In the genomic region with DNA sequence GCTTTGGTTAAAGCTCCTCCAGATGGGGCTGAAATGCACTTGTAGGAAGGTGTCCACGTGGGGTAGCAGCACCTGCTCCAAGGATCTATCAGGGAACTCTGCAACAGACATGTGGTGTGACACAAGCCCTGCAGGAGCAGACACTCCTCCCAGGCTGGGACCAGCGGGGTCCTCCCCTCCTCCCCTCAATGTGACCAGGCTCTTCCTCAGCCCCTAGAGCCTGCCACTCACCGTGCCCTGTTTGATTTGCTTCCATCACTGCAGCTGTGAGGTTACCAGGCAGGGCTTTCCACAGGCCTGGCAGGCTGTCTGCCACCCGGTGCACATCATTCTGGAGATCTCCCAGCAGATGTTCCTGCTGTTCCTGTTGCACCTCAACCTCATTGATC, we compare ENCODE assay signal across 19 cellular contexts. TPM values are rescaled to one million over a fixed set of nuclear protein-coding genes. Genes with fewer than 3 reads are reported as not detected.
A peak's percentile ranks its signal among the peaks of the same experiment; 100 is the strongest.
DNase-seq lines count a peak whose midpoint lies in the region; ATAC-seq and TF ChIP-seq lines count a peak whose summit lies in the region.
"Had no signal": no experiment of that assay in that cellular context is flagged by ENCODE, and none has a peak within 500 bp of the region (broad histone marks: within the 10 kb centered on the region; RNA-seq: fewer than 3 reads in every experiment).

No MANE protein-coding gene starts in this region.

- no peak for TF ChIP-seq CTCF in colonic mucosa (IDR thresholded peaks at IDR 0.05)
- no peak for TF ChIP-seq CTCF in neural progenitor cell (IDR thresholded peaks at IDR 0.05)

- CTCF ChIA-PET in activated naive CD4-positive, alpha-beta T cell treated with anti-CD3 and anti-CD28 coated beads, Interleukin-2, amount 10 ng/mL, durations not matched to agents 7 days and 5 days (lab: Charles Lee): interaction anchor here (0.8 to 3.2 kb wide), 2 partner anchors 12 to 22 kb away, joined by 3 to 14 read pairs; no protein-coding TSS in a partner anchor

- no peaks in the 10 kb centered on the region for H3K79me2 ChIP-seq in neural progenitor cell (ENCODE audit: low read depth)

- no peaks in the 10 kb centered on the region for H3K4me1 ChIP-seq in colonic mucosa
- H3K4me1 ChIP-seq in neural progenitor cell: peaks cover 4% of the 10 kb centered on the region
- H3K4me1 ChIP-seq: BLaER1, SJCRH30 had no signal

- H3K4me3 Mint-ChIP-seq in activated naive CD4-positive, alpha-beta T cell treated with anti-CD3 and anti-CD28 coated beads, Interleukin-2, amount 10 ng/mL, durations not matched to agents 7 days and 5 days: no peak overlapping the region
- H3K4me3 Mint-ChIP-seq in neural progenitor cell: no peak overlapping the region
- H3K4me3 Mint-ChIP-seq: CD4-positive, alpha-beta memory T cell had no signal

- H3K9me3 ChIP-seq in colonic mucosa: no peaks in the 10 kb centered on the region
- H3K9me3 ChIP-seq in neural progenitor cell (ENCODE audit: low read depth): no peaks in the 10 kb centered on the region
- H3K9me3 ChIP-seq: A549, SJCRH30 had no signal

- H3K27ac ChIP-seq in colonic mucosa (no peak overlapping the region), neural progenitor cell (no peak overlapping the region), caudate nucleus (ENCODE audit: low read depth, low read length) (no peak overlapping the region)
- H3K27ac ChIP-seq: A549, BLaER1, KMS-11, SJCRH30 had no signal

- H3K36me3 ChIP-seq in colonic mucosa (no peaks in the 10 kb centered on the region), neural progenitor cell (no peaks in the 10 kb centered on the region)
- H3K36me3 ChIP-seq: BLaER1, SJCRH30 had no signal

- H3K4me2 ChIP-seq in neural progenitor cell: no peak overlapping the region
- H3K4me2 ChIP-seq: A549, BLaER1, KMS-11 had no signal

- intact Hi-C loops in colonic mucosa (cut with DNase I): no loop called here

- H3K27me3 ChIP-seq in colonic mucosa (no peaks in the 10 kb centered on the region), neural progenitor cell (no peaks in the 10 kb centered on the region)
- H3K27me3 ChIP-seq: BLaER1, SJCRH30 had no signal

- H3F3A ChIP-seq in neural progenitor cell (ENCODE audit: low read depth): no peaks in the 10 kb centered on the region

- H3K9ac ChIP-seq in colonic mucosa (ENCODE audit: low read depth in 2 of 2, low read length in 2 of 2) (no peak overlapping the region), neural progenitor cell (no peak overlapping the region)
- H3K9ac ChIP-seq: BLaER1, KMS-11 had no signal

- no peak overlapping the region for H3K27ac Mint-ChIP-seq in activated naive CD4-positive, alpha-beta T cell treated with anti-CD3 and anti-CD28 coated beads, Interleukin-2, amount 10 ng/mL, durations not matched to agents 7 days and 5 days
- peak overlapping the region; percentile 72 for H3K27ac Mint-ChIP-seq in neural progenitor cell

- peak; percentile 14 for DNase-seq in activated naive CD4-positive, alpha-beta T cell treated with anti-CD3 and anti-CD28 coated beads, Interleukin-2, amount 10 ng/mL, durations not matched to agents 7 days and 5 days
- no peak for DNase-seq in activated naive CD4-positive, alpha-beta T cell (lab: John Stamatoyannopoulos, UW)
- DNase-seq in colonic mucosa (peak; percentile 12), neural progenitor cell (ENCODE audit: low spot score) (no peak), NCI-H128 (lab: John Stamatoyannopoulos, UW; ENCODE audit: unreplicated experiment) (no peak), caudate nucleus (lab: John Stamatoyannopoulos, UW) (no peak)
- DNase-seq: CD4-positive, alpha-beta memory T cell; GF-D8; H7; NCI-H1417 treated with DMSO at 0.1 percent for 48 hours; NCI-H187 treated with DMSO at 0.1 percent for 48 hours; NCI-H2227 treated with DMSO at 0.1 percent for 48 hours; NCI-H510A treated with DMSO at 0.1 percent for 48 hours; NCI-H82; SJCRH30 had no signal

- no peak for ATAC-seq in GM18909 (IDR thresholded peaks at IDR 0.05; ENCODE audit: poor library complexity, unreplicated experiment)
- ATAC-seq: A549 had no signal

- no peaks in the 10 kb centered on the region for H3K36me3 Mint-ChIP-seq in activated naive CD4-positive, alpha-beta T cell treated with anti-CD3 and anti-CD28 coated beads, Interleukin-2, amount 10 ng/mL, durations not matched to agents 7 days and 5 days
- H3K36me3 Mint-ChIP-seq in neural progenitor cell: no peaks in the 10 kb centered on the region

- no peaks in the 10 kb centered on the region for H4K20me1 ChIP-seq in neural progenitor cell (ENCODE audit: low read depth)
- H4K20me1 ChIP-seq: BLaER1 had no signal

- H3K27me3 Mint-ChIP-seq in activated naive CD4-positive, alpha-beta T cell treated with anti-CD3 and anti-CD28 coated beads, Interleukin-2, amount 10 ng/mL, durations not matched to agents 7 days and 5 days: peaks cover 13% of the 10 kb centered on the region
- H3K27me3 Mint-ChIP-seq in neural progenitor cell (ENCODE audit: insufficient read depth, low read depth): peaks cover 8% of the 10 kb centered on the region

- H3K4me1 Mint-ChIP-seq in activated naive CD4-positive, alpha-beta T cell treated with anti-CD3 and anti-CD28 coated beads, Interleukin-2, amount 10 ng/mL, durations not matched to agents 7 days and 5 days: peaks cover 37% of the 10 kb centered on the region
- peaks cover 8% of the 10 kb centered on the region for H3K4me1 Mint-ChIP-seq in neural progenitor cell

- no peaks in the 10 kb centered on the region for H3K9me3 Mint-ChIP-seq in activated naive CD4-positive, alpha-beta T cell treated with anti-CD3 and anti-CD28 coated beads, Interleukin-2, amount 10 ng/mL, durations not matched to agents 7 days and 5 days
- no peaks in the 10 kb centered on the region for H3K9me3 Mint-ChIP-seq in neural progenitor cell

- H3K4me3 ChIP-seq in colonic mucosa (no peak overlapping the region), neural progenitor cell (no peak overlapping the region)
- H3K4me3 ChIP-seq: A549, BLaER1, SJCRH30 had no signal

- no peak overlapping the region for H2AFZ ChIP-seq in neural progenitor cell (replicated peaks)

RNA-seq across cellular contexts. Expression of a gene that starts 13.4 kb away (rescaled TPM):
- total RNA-seq in colonic mucosa (1 to 10 TPM; 3.4 to 7.4 TPM), neural progenitor cell (ENCODE audit: low replicate concordance) (0.28 and 1.4 TPM in 2 replicates)

RNA-seq across cellular contexts. Expression of a gene that starts 14.4 kb away (rescaled TPM):
- total RNA-seq in colonic mucosa (1 to 10 TPM; 2.6 to 6.6 TPM), neural progenitor cell (ENCODE audit: low replicate concordance) (not detected in 2 replicates)
- total RNA-seq: CD4-positive, alpha-beta memory T cell had no signal

RNA-seq across cellular contexts. Expression of a gene that starts 24.3 kb away (rescaled TPM):
- 10 to 100 TPM; 41.5 to 91.2 TPM for total RNA-seq in colonic mucosa
- total RNA-seq in neural progenitor cell (ENCODE audit: low replicate concordance): not detected in 2 replicates
- total RNA-seq: CD4-positive, alpha-beta memory T cell; H7 had no signal

Comparison
In these comparisons a context has a peak if more than half of its experiments do, and no peak if none do; other contexts are left out.
1. DNase-seq: peak in activated naive CD4-positive, alpha-beta T cell treated with anti-CD3 and anti-CD28 coated beads, Interleukin-2, amount 10 ng/mL, durations not matched to agents 7 days and 5 days (single experiment) and colonic mucosa (single experiment); none in activated naive CD4-positive, alpha-beta T cell (0 of 4), neural progenitor cell (single experiment), NCI-H128 (single experiment) and caudate nucleus (0 of 61).
2. RNA of a gene that starts 24.3 kb away (total RNA-seq): 41.5 to 91.2 TPM in colonic mucosa; not detected in neural progenitor cell; every median in the first group is over 10 times any median in the second.